Comparison of ENCODE assay signal across 14 cellular contexts in genomic region chr12:28032811-28033537, GRCh38.
DNase-seq lines count a peak whose midpoint lies in the region; ATAC-seq, FAIRE-seq and TF ChIP-seq lines count a peak whose summit lies in the region.
"Had no signal": no experiment of that assay in that cellular context is flagged by ENCODE, and none has a peak within 500 bp of the region (broad histone marks: within the 10 kb centered on the region; RNA-seq: fewer than 3 reads in every experiment).

No MANE protein-coding gene starts in this region.

- H3K27me3 ChIP-seq in bronchial epithelial cell (ENCODE audit: control insufficient read depth, insufficient read depth, low read length) (no peaks in the 10 kb centered on the region), ovary (no peaks in the 10 kb centered on the region)

- no peak for FAIRE-seq in bronchial epithelial cell (lab: Jason Lieb, UNC)

- TF ChIP-seq POLR2A in erythroblast (IDR thresholded peaks at IDR 0.05; ENCODE audit: low read length) (no peak), ovary (IDR thresholded peaks at IDR 0.05) (no peak)

- CTCF ChIA-PET in RWPE1 (lab: Yijun Ruan, JAX): no interaction called here

- no peak overlapping the region for H3K4me3 ChIP-seq in bronchial epithelial cell (ENCODE audit: low read depth, low read length)
- no peak overlapping the region for H3K4me3 ChIP-seq in ovary

- no peak for TF ChIP-seq EP300 in ovary (IDR thresholded peaks at IDR 0.05)

- ATAC-seq in GM21381 (IDR thresholded peaks at IDR 0.05; ENCODE audit: unreplicated experiment): no peak

- no peaks in the 10 kb centered on the region for H3K9me3 ChIP-seq in ovary

- intact Hi-C loops in ovary (cut with DNase I): no loop called here

- POLR2A ChIA-PET in RWPE1 (lab: Yijun Ruan, JAX; ENCODE audit: low non-redundant PET): no interaction called here

- H3K36me3 ChIP-seq in bronchial epithelial cell (ENCODE audit: control insufficient read depth, insufficient read depth, low read length) (no peaks in the 10 kb centered on the region), ovary (no peaks in the 10 kb centered on the region)

- no peaks in the 10 kb centered on the region for H3K4me1 ChIP-seq in ovary (ENCODE audit: insufficient read depth)

- DNase-seq in EH (ENCODE audit: low read depth): peak; percentile 52
- peak; percentile 77 for DNase-seq in RWPE1 (ENCODE audit: low spot score)
- peak; percentile 97 for DNase-seq in bronchial epithelial cell (ENCODE audit: low read depth)
- peak; percentile 96 for DNase-seq in kidney tubule cell (ENCODE audit: low spot score)
- no peak for DNase-seq in erythroblast (lab: John Stamatoyannopoulos, UW)
- no peak for DNase-seq in activated effector memory CD4-positive, alpha-beta T cell treated with anti-CD3 and anti-CD28 coated beads, Interleukin-2, amount 50 U/mL, for 16 hours
- DNase-seq in ovary: no peak
- DNase-seq: Calu3; GF-D8; NCI-H187; NCI-H510A; stimulated activated CD4-positive, alpha-beta T cell treated with anti-CD3 and anti-CD28 coated beads, Interleukin-1b, Interleukin-23, amount 100 ng/mL, for 48 hours; SW 1271 had no signal

- TF ChIP-seq CTCF in RWPE1 (conservative IDR thresholded peaks at IDR 0.05; ENCODE audit: low read depth) (no peak), bronchial epithelial cell (IDR thresholded peaks at IDR 0.05; ENCODE audit: insufficient read depth, low read length, severe bottlenecking) (no peak), ovary (IDR thresholded peaks at IDR 0.05) (no peak)

- WGBS in ovary, 3 donors: 76 to 77% (median 77%) methylated on average over 4 of the region's 4 CpGs

- H3K27ac ChIP-seq in RWPE1 (peak overlapping the region; percentile 61; the same call in 1 of the 2 replicates), ovary (no peak overlapping the region)

Comparison
In these comparisons a context has a peak if more than half of its experiments do, and no peak if none do; other contexts are left out.
1. DNase-seq: peak in EH (single experiment), RWPE1 (single experiment), bronchial epithelial cell (single experiment) and kidney tubule cell (single experiment); none in erythroblast (0 of 2), activated effector memory CD4-positive, alpha-beta T cell treated with anti-CD3 and anti-CD28 coated beads, Interleukin-2, amount 50 U/mL, for 16 hours (single experiment) and ovary (0 of 5).